Comparison of ENCODE assay signal across 12 cellular contexts in the genomic region with DNA sequence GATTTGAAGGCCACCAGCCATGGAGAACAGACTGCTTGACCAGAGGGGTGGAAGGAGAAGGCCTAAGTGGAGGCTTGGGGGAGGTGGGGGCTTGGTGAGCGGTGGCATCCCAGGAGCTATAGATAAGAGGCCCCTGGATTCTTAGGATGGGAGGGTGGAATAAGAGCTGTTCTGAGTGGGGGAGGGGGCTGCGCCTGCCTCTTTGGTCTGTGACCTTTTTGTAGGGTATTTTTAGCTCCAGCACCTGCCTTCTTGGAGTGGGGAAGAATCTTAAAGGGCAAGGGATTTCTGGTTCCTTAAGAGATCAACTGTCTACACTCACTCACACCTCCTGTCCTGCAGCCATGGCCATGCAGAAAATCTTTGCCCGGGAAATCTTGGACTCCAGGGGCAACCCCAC. TPM values are rescaled to one million over a fixed set of nuclear protein-coding genes. Genes with fewer than 3 reads are reported as not detected.
DNase-seq lines count a peak whose midpoint lies in the region; ATAC-seq, FAIRE-seq and TF ChIP-seq lines count a peak whose summit lies in the region.
"Had no signal": no experiment of that assay in that cellular context is flagged by ENCODE, and none has a peak within 500 bp of the region (broad histone marks: within the 10 kb centered on the region; RNA-seq: fewer than 3 reads in every experiment).

No MANE protein-coding gene starts in this region.

- H3K9me3 Mint-ChIP-seq in activated B cell treated with CpG ODN at 0.5 μM for 24 hours: no peaks in the 10 kb centered on the region

- POLR2A ChIA-PET in activated B cell treated with CpG ODN at 0.5 μM for 24 hours (lab: Charles Lee) (interaction anchor here (0.5 to 12.1 kb wide), 4 partner anchors 9 to 19 kb away, joined by 3 to 391 read pairs (median 55); partner anchors contain the start of genes GP1BA, RNF167, SLC25A11 and SPAG7), HepG2 (lab: Yijun Ruan, JAX) (interaction anchor here (0.7 to 10.0 kb wide), 8 partner anchors 8 to 155 kb away, joined by 3 to 273 read pairs (median 5); partner anchors contain the start of genes PSMB6, RNF167, SLC25A11 and SPAG7)

- peak overlapping the region in 9 of 10 donors; percentile 67 to 100 (median 98) for H3K4me3 ChIP-seq in heart right ventricle
- H3K4me3 ChIP-seq in HepG2 (replicated peaks in 1 of 3; ENCODE audit: insufficient read depth in 1 of 3, low read depth in 2 of 3, low read length in 3 of 3): peak overlapping the region; percentile 52 to 88 (median 86)
- no peak overlapping the region for H3K4me3 ChIP-seq in esophagus squamous epithelium

- in situ Hi-C loops in HepG2 (cut with HindIII; ENCODE audit: extremely low pct_ligation_motif_present, low pct_unique_long_range_greater_than_20kb): no loop called here

- peaks cover 2% of the 10 kb centered on the region for H3K27me3 Mint-ChIP-seq in activated B cell treated with CpG ODN at 0.5 μM for 24 hours

- H3K4me1 ChIP-seq in heart right ventricle (peaks cover 7 to 58% (median 27%) of the 10 kb centered on the region in 9 donors), HepG2 (ENCODE audit: insufficient read depth, low read length) (peaks cover 44% of the 10 kb centered on the region), foreskin keratinocyte (peaks cover 7% of the 10 kb centered on the region), esophagus squamous epithelium (peaks cover 11 to 46% (median 11%) of the 10 kb centered on the region in 3 donors)

- peak overlapping the region; percentile 84 for H3K9ac ChIP-seq in HepG2 (ENCODE audit: insufficient read depth, low read depth, low read length)

- H3K27ac ChIP-seq in heart right ventricle: peak overlapping the region; percentile 89 to 100 (median 99)
- peak overlapping the region; percentile 99 for H3K27ac ChIP-seq in HepG2 (ENCODE audit: extremely low read length, insufficient read depth, low read length)
- no peak overlapping the region for H3K27ac ChIP-seq in foreskin keratinocyte
- H3K27ac ChIP-seq in esophagus squamous epithelium: no peak overlapping the region

- ATAC-seq in heart right ventricle: peak in 2 of 8 donors; percentile 5 to 13
- no peak for ATAC-seq in left cardiac atrium
- no peak for ATAC-seq in activated B cell treated with CpG ODN at 0.5 μM for 24 hours (ENCODE audit: low read depth)
- ATAC-seq in HepG2: no peak
- ATAC-seq in foreskin keratinocyte: no peak
- ATAC-seq: sciatic nerve had no signal

- DNase-seq in heart right ventricle (no peak), left cardiac atrium (no peak), activated B cell treated with CpG ODN at 0.5 μM for 24 hours (no peak), HepG2 (ENCODE audit: low spot score) (no peak), foreskin keratinocyte (no peak), HK-2 (ENCODE audit: unreplicated experiment) (no peak), esophagus squamous epithelium (lab: John Stamatoyannopoulos, UW) (no peak)
- no peak for DNase-seq in stimulated activated naive CD4-positive, alpha-beta T cell (lab: John Stamatoyannopoulos, UW)
- DNase-seq: activated CD4-positive, alpha-beta T cell treated with anti-CD3 and anti-CD28 coated beads, Interleukin-2, amount 50 U/mL, for 48 hours; dermis blood vessel endothelial cell; NK-92 treated with Interleukin-12 subunit alpha and Interleukin-12 subunit beta, amount 100 ng/mL, for 24 hours had no signal

- TF ChIP-seq EP300 in HepG2 (IDR thresholded peaks at IDR 0.05; ENCODE audit: low read depth in 2 of 2, low read length in 2 of 2) (no peak), HepG2 (CRISPR knock-in tag; IDR thresholded peaks at IDR 0.05; ENCODE audit: borderline replicate concordance) (no peak)

- FAIRE-seq in HepG2 (lab: Jason Lieb, UNC): no peak

- TF ChIP-seq CTCF in heart right ventricle (IDR thresholded peaks at IDR 0.05) (no peak), activated B cell treated with CpG ODN at 0.5 μM for 24 hours (IDR thresholded peaks at IDR 0.05) (no peak), HepG2 (CRISPR knock-in tag; IDR thresholded peaks at IDR 0.05) (no peak), foreskin keratinocyte (conservative IDR thresholded peaks at IDR 0.05) (no peak), esophagus squamous epithelium (IDR thresholded peaks at IDR 0.05) (no peak)

- H4K20me1 ChIP-seq in HepG2 (ENCODE audit: insufficient read depth, low read length): peaks cover 11% of the 10 kb centered on the region

- no peak for TF ChIP-seq RAD21 in HepG2 (CRISPR knock-in tag; IDR thresholded peaks at IDR 0.05)

- peaks cover 0 to 10% (median 2%) of the 10 kb centered on the region in 9 donors for H3K36me3 ChIP-seq in heart right ventricle
- H3K36me3 ChIP-seq in HepG2 (replicated peaks in 1 of 2; ENCODE audit: control insufficient read depth in 1 of 2, insufficient read depth in 2 of 2, low read length in 2 of 2): peaks cover 2 to 11% of the 10 kb centered on the region in 2 experiments; a peak in 3 of 5 replicates
- peaks cover 0 to 9% (median 0%) of the 10 kb centered on the region in 3 donors for H3K36me3 ChIP-seq in esophagus squamous epithelium

- BruUV-seq in HepG2 (replicated peaks; lab: Mats Ljungman, UMichigan): no TSS peak

- H3K27ac Mint-ChIP-seq in activated B cell treated with CpG ODN at 0.5 μM for 24 hours: peak overlapping the region; percentile 86

- H3K27me3 ChIP-seq in heart right ventricle (no peaks in the 10 kb centered on the region), HepG2 (ENCODE audit: control insufficient read depth in 1 of 2, insufficient read depth in 2 of 2, low read length in 2 of 2) (no peaks in the 10 kb centered on the region; a peak in 1 of 5 replicates), foreskin keratinocyte (no peaks in the 10 kb centered on the region), esophagus squamous epithelium (no peaks in the 10 kb centered on the region)

- WGBS in heart right ventricle, 2 donors: 53 to 59% methylated on average over 3 of the region's 3 CpGs
- 10% methylated on average over 3 of the region's 3 CpGs for whole genome bisulfite sequencing in HepG2 (ENCODE audit: low lambda C conversion rate)
- 85 to 96% methylated on average over 2 to 3 of the region's 3 CpGs for WGBS in esophagus squamous epithelium, 2 donors

- TF ChIP-seq POLR2A in HepG2 (IDR thresholded peaks at IDR 0.05; ENCODE audit: insufficient read depth in 1 of 2, low read depth in 2 of 2, low read length in 2 of 2): no peak
- TF ChIP-seq POLR2A in esophagus squamous epithelium (IDR thresholded peaks at IDR 0.05): no peak

- H3K9me3 ChIP-seq in heart right ventricle (no peaks in the 10 kb centered on the region), HepG2 (ENCODE audit: low read length) (no peaks in the 10 kb centered on the region), esophagus squamous epithelium (no peaks in the 10 kb centered on the region)

- peaks cover 19% of the 10 kb centered on the region for H3K4me1 Mint-ChIP-seq in activated B cell treated with CpG ODN at 0.5 μM for 24 hours

- peak overlapping the region; percentile 93 for H3K4me2 ChIP-seq in HepG2 (ENCODE audit: low read depth, low read length)

- intact Hi-C loops in heart right ventricle (cut with DNase I): no loop called here
- intact Hi-C loops in left cardiac atrium (cut with DNase I): loop anchor here in 1 of 2 donors (2.0 kb wide), 1 partner anchor 15 kb away; the partner anchor contains the start of gene SPAG7
- intact Hi-C loops in activated B cell treated with CpG ODN at 0.5 μM for 24 hours (cut with micrococcal nuclease): no loop called here
- intact Hi-C loops in HepG2 (cut with micrococcal nuclease; ENCODE audit: unreplicated experiment): loop anchor here (5.0 kb wide), 1 partner anchor 44 kb away; no protein-coding TSS in a partner anchor
- intact Hi-C loops in esophagus squamous epithelium (cut with DNase I): no loop called here

- H2AFZ ChIP-seq in HepG2 (ENCODE audit: low read length): no peak overlapping the region

- H3K36me3 Mint-ChIP-seq in activated B cell treated with CpG ODN at 0.5 μM for 24 hours (ENCODE audit: low read depth): peaks cover 13% of the 10 kb centered on the region

- H3K4me3 Mint-ChIP-seq in activated B cell treated with CpG ODN at 0.5 μM for 24 hours: no peak overlapping the region

- H3K79me2 ChIP-seq in HepG2 (ENCODE audit: insufficient read depth, low read length): peaks cover 28% of the 10 kb centered on the region

- CTCF ChIA-PET in activated B cell treated with CpG ODN at 0.5 μM for 24 hours (lab: Charles Lee) (interaction anchor here (1.0 to 2.0 kb wide), 4 partner anchors 29 to 385 kb away, joined by 3 to 6 read pairs (median 3); partner anchors contain the start of gene CAMTA2), HepG2 (lab: Yijun Ruan, JAX; ENCODE audit: low intra/inter-chr PET ratio, low total read pairs) (no interaction called here)

RNA-seq across cellular contexts. Expression of gene ENO3, which starts 0.6 kb away (rescaled TPM):
- total RNA-seq in heart right ventricle: 1,000 to 10,000 TPM in 2 of 10 donors, 100 to 1,000 TPM in 8; 609 to 1,418 (median 746) TPM
- 1,000 to 10,000 TPM in 1 of 2 donors, 100 to 1,000 TPM in 1; 143 to 1,668 TPM for polyA plus RNA-seq in heart right ventricle
- total RNA-seq in left cardiac atrium: 100 to 1,000 TPM; 149 to 228 TPM
- 26.3 and 29.5 TPM in 2 replicates for total RNA-seq in activated B cell treated with CpG ODN at 0.5 μM for 24 hours
- 59.8 and 68.2 TPM in 2 replicates for total RNA-seq in HepG2 (2016; rRNA removed; fragmentation: Illumina TruSeq; extraction: Trizol)
- total RNA-seq in HepG2 (2016; cell fraction: cytosol; rRNA removed; fragmentation: Illumina TruSeq; extraction: Trizol; ENCODE audit: low read depth): 28.3 and 29.6 TPM in 2 replicates
- total RNA-seq in HepG2 (2016; cell fraction: insoluble cytoplasmic fraction; rRNA removed; fragmentation: Illumina TruSeq; extraction: Trizol): 63.3 and 64.1 TPM in 2 replicates
- 24.9 and 26.4 TPM in 2 replicates for total RNA-seq in HepG2 (2016; cell fraction: membrane; rRNA removed; fragmentation: Illumina TruSeq; extraction: Trizol)
- total RNA-seq in HepG2 (2016; cell fraction: nucleus; rRNA removed; fragmentation: Illumina TruSeq; extraction: Trizol): 60.8 and 62.5 TPM in 2 replicates
- polyA plus RNA-seq in HepG2 (2011; rRNA removed): 51.9 and 69.8 TPM in 2 replicates
- polyA plus RNA-seq in HepG2 (2011; cell fraction: cytosol; rRNA removed): 25.2 and 41.5 TPM in 2 replicates
- polyA plus RNA-seq in HepG2 (2011; cell fraction: nucleus; rRNA removed): 315 and 418 TPM in 2 replicates
- polyA plus RNA-seq in HepG2 (2012): 30.6 and 32.9 TPM in 2 replicates
- polyA plus RNA-seq in HepG2 (2016; cell fraction: cytosol; fragmentation: Illumina TruSeq; extraction: Trizol; ENCODE audit: low read depth): 29.4 and 30.6 TPM in 2 replicates
- 80.8 and 89.8 TPM in 2 replicates for polyA plus RNA-seq in HepG2 (2016; cell fraction: insoluble cytoplasmic fraction; fragmentation: Illumina TruSeq; extraction: Trizol; ENCODE audit: low read depth)
- 21.3 and 21.5 TPM in 2 replicates for polyA plus RNA-seq in HepG2 (2016; cell fraction: membrane; fragmentation: Illumina TruSeq; extraction: Trizol; ENCODE audit: low read depth)
- polyA plus RNA-seq in HepG2 (2016; cell fraction: nucleus; fragmentation: Illumina TruSeq; extraction: Trizol; ENCODE audit: insufficient read depth, low read depth): 236 and 244 TPM in 2 replicates
- polyA minus RNA-seq in HepG2 (2011; rRNA and poly(A)+ RNA removed; ENCODE audit: low replicate concordance): 27.3 and 88.8 TPM in 2 replicates
- 6.0 and 7.5 TPM in 2 replicates for polyA minus RNA-seq in HepG2 (2011; cell fraction: cytosol; rRNA and poly(A)+ RNA removed)
- 27.0 and 31.7 TPM in 2 replicates for polyA minus RNA-seq in HepG2 (2011; cell fraction: nucleus; rRNA and poly(A)+ RNA removed)
- total RNA-seq in foreskin keratinocyte: 1.8 and 2.0 TPM in 2 replicates
- polyA plus RNA-seq in foreskin keratinocyte: 2.7 and 3.2 TPM in 2 replicates
- 1 to 10 TPM in 2 of 4 donors, under 1 TPM in 1, not detected in 1; 0.31 to 3.6 (median 1.5) TPM for total RNA-seq in esophagus squamous epithelium

RNA-seq across cellular contexts. Expression of gene PFN1, which starts 3.2 kb away (rescaled TPM):
- total RNA-seq in heart right ventricle (100 to 1,000 TPM; 144 to 376 (median 160) TPM), left cardiac atrium (100 to 1,000 TPM; 254 to 303 TPM), activated B cell treated with CpG ODN at 0.5 μM for 24 hours (1,071 and 1,072 TPM in 2 replicates), HepG2 (2016; rRNA removed; fragmentation: Illumina TruSeq; extraction: Trizol) (494 and 520 TPM in 2 replicates), foreskin keratinocyte (1,745 and 1,771 TPM in 2 replicates), esophagus squamous epithelium (100 to 1,000 TPM; 520 to 970 (median 715) TPM)
- polyA plus RNA-seq in heart right ventricle (100 to 1,000 TPM; 170 to 830 TPM), HepG2 (2011; rRNA removed) (589 and 613 TPM in 2 replicates), foreskin keratinocyte (3,025 and 3,144 TPM in 2 replicates)
- 274 and 364 TPM in 2 replicates for total RNA-seq in HepG2 (2016; cell fraction: cytosol; rRNA removed; fragmentation: Illumina TruSeq; extraction: Trizol; ENCODE audit: low read depth)
- 482 and 502 TPM in 2 replicates for total RNA-seq in HepG2 (2016; cell fraction: insoluble cytoplasmic fraction; rRNA removed; fragmentation: Illumina TruSeq; extraction: Trizol)
- 274 and 390 TPM in 2 replicates for total RNA-seq in HepG2 (2016; cell fraction: membrane; rRNA removed; fragmentation: Illumina TruSeq; extraction: Trizol)
- 166 and 182 TPM in 2 replicates for total RNA-seq in HepG2 (2016; cell fraction: nucleus; rRNA removed; fragmentation: Illumina TruSeq; extraction: Trizol)
- 590 and 702 TPM in 2 replicates for polyA plus RNA-seq in HepG2 (2011; cell fraction: cytosol; rRNA removed)
- polyA plus RNA-seq in HepG2 (2011; cell fraction: nucleus; rRNA removed): 303 and 324 TPM in 2 replicates
- polyA plus RNA-seq in HepG2 (2012): 507 and 533 TPM in 2 replicates
- 515 and 664 TPM in 2 replicates for polyA plus RNA-seq in HepG2 (2016; cell fraction: cytosol; fragmentation: Illumina TruSeq; extraction: Trizol; ENCODE audit: low read depth)
- polyA plus RNA-seq in HepG2 (2016; cell fraction: insoluble cytoplasmic fraction; fragmentation: Illumina TruSeq; extraction: Trizol; ENCODE audit: low read depth): 954 and 1,000 TPM in 2 replicates
- polyA plus RNA-seq in HepG2 (2016; cell fraction: membrane; fragmentation: Illumina TruSeq; extraction: Trizol; ENCODE audit: low read depth): 494 and 571 TPM in 2 replicates
- 485 and 521 TPM in 2 replicates for polyA plus RNA-seq in HepG2 (2016; cell fraction: nucleus; fragmentation: Illumina TruSeq; extraction: Trizol; ENCODE audit: insufficient read depth, low read depth)
- 456 and 623 TPM in 2 replicates for polyA minus RNA-seq in HepG2 (2011; rRNA and poly(A)+ RNA removed; ENCODE audit: low replicate concordance)
- polyA minus RNA-seq in HepG2 (2011; cell fraction: cytosol; rRNA and poly(A)+ RNA removed): 408 and 605 TPM in 2 replicates
- polyA minus RNA-seq in HepG2 (2011; cell fraction: nucleus; rRNA and poly(A)+ RNA removed): 126 and 127 TPM in 2 replicates

RNA-seq across cellular contexts. Expression of gene RNF167, which starts 11.4 kb away (rescaled TPM):
- 100 to 1,000 TPM in 1 of 10 donors, 10 to 100 TPM in 9; 65.0 to 104 (median 80.9) TPM for total RNA-seq in heart right ventricle
- 100 to 1,000 TPM; 132 to 202 TPM for polyA plus RNA-seq in heart right ventricle
- 10 to 100 TPM; 76.2 to 95.6 TPM for total RNA-seq in left cardiac atrium
- total RNA-seq in activated B cell treated with CpG ODN at 0.5 μM for 24 hours: 93.3 and 108 TPM in 2 replicates
- total RNA-seq in HepG2 (2016; rRNA removed; fragmentation: Illumina TruSeq; extraction: Trizol): 35.7 and 44.1 TPM in 2 replicates
- 16.6 and 21.0 TPM in 2 replicates for total RNA-seq in HepG2 (2016; cell fraction: cytosol; rRNA removed; fragmentation: Illumina TruSeq; extraction: Trizol; ENCODE audit: low read depth)
- 35.1 and 40.1 TPM in 2 replicates for total RNA-seq in HepG2 (2016; cell fraction: insoluble cytoplasmic fraction; rRNA removed; fragmentation: Illumina TruSeq; extraction: Trizol)
- 55.7 and 57.0 TPM in 2 replicates for total RNA-seq in HepG2 (2016; cell fraction: membrane; rRNA removed; fragmentation: Illumina TruSeq; extraction: Trizol)
- 35.7 and 36.1 TPM in 2 replicates for total RNA-seq in HepG2 (2016; cell fraction: nucleus; rRNA removed; fragmentation: Illumina TruSeq; extraction: Trizol)
- 45.4 and 49.9 TPM in 2 replicates for polyA plus RNA-seq in HepG2 (2011; rRNA removed)
- polyA plus RNA-seq in HepG2 (2011; cell fraction: cytosol; rRNA removed): 56.8 and 59.9 TPM in 2 replicates
- polyA plus RNA-seq in HepG2 (2011; cell fraction: nucleus; rRNA removed): 75.7 and 85.0 TPM in 2 replicates
- 54.2 and 62.3 TPM in 2 replicates for polyA plus RNA-seq in HepG2 (2012)
- 28.1 and 30.9 TPM in 2 replicates for polyA plus RNA-seq in HepG2 (2016; cell fraction: cytosol; fragmentation: Illumina TruSeq; extraction: Trizol; ENCODE audit: low read depth)
- 58.7 and 75.7 TPM in 2 replicates for polyA plus RNA-seq in HepG2 (2016; cell fraction: insoluble cytoplasmic fraction; fragmentation: Illumina TruSeq; extraction: Trizol; ENCODE audit: low read depth)
- polyA plus RNA-seq in HepG2 (2016; cell fraction: membrane; fragmentation: Illumina TruSeq; extraction: Trizol; ENCODE audit: low read depth): 80.2 and 86.8 TPM in 2 replicates
- 94.6 and 94.8 TPM in 2 replicates for polyA plus RNA-seq in HepG2 (2016; cell fraction: nucleus; fragmentation: Illumina TruSeq; extraction: Trizol; ENCODE audit: insufficient read depth, low read depth)
- polyA minus RNA-seq in HepG2 (2011; rRNA and poly(A)+ RNA removed; ENCODE audit: low replicate concordance): 83.4 and 279 TPM in 2 replicates
- 40.3 and 46.3 TPM in 2 replicates for polyA minus RNA-seq in HepG2 (2011; cell fraction: cytosol; rRNA and poly(A)+ RNA removed)
- 27.2 and 33.9 TPM in 2 replicates for polyA minus RNA-seq in HepG2 (2011; cell fraction: nucleus; rRNA and poly(A)+ RNA removed)
- 118 and 119 TPM in 2 replicates for total RNA-seq in foreskin keratinocyte
- 162 and 167 TPM in 2 replicates for polyA plus RNA-seq in foreskin keratinocyte
- 10 to 100 TPM; 42.3 to 57.4 (median 54.2) TPM for total RNA-seq in esophagus squamous epithelium

RNA-seq across cellular contexts. Expression of gene SLC25A11, which starts 11.6 kb away (rescaled TPM):
- 100 to 1,000 TPM; 181 to 312 (median 242) TPM for total RNA-seq in heart right ventricle
- 100 to 1,000 TPM; 126 to 127 TPM for polyA plus RNA-seq in heart right ventricle
- total RNA-seq in left cardiac atrium: 100 to 1,000 TPM; 166 to 175 TPM
- total RNA-seq in activated B cell treated with CpG ODN at 0.5 μM for 24 hours: 35.3 and 35.8 TPM in 2 replicates
- 47.2 and 47.9 TPM in 2 replicates for total RNA-seq in HepG2 (2016; rRNA removed; fragmentation: Illumina TruSeq; extraction: Trizol)
- 22.1 and 25.5 TPM in 2 replicates for total RNA-seq in HepG2 (2016; cell fraction: cytosol; rRNA removed; fragmentation: Illumina TruSeq; extraction: Trizol; ENCODE audit: low read depth)
- total RNA-seq in HepG2 (2016; cell fraction: insoluble cytoplasmic fraction; rRNA removed; fragmentation: Illumina TruSeq; extraction: Trizol): 40.6 and 48.7 TPM in 2 replicates
- total RNA-seq in HepG2 (2016; cell fraction: membrane; rRNA removed; fragmentation: Illumina TruSeq; extraction: Trizol): 28.0 and 32.2 TPM in 2 replicates
- 21.3 and 23.1 TPM in 2 replicates for total RNA-seq in HepG2 (2016; cell fraction: nucleus; rRNA removed; fragmentation: Illumina TruSeq; extraction: Trizol)
- 35.0 and 35.4 TPM in 2 replicates for polyA plus RNA-seq in HepG2 (2011; rRNA removed)
- polyA plus RNA-seq in HepG2 (2011; cell fraction: cytosol; rRNA removed): 31.3 and 45.3 TPM in 2 replicates
- 41.0 and 42.8 TPM in 2 replicates for polyA plus RNA-seq in HepG2 (2011; cell fraction: nucleus; rRNA removed)
- polyA plus RNA-seq in HepG2 (2012): 19.7 and 27.6 TPM in 2 replicates
- 21.7 and 29.8 TPM in 2 replicates for polyA plus RNA-seq in HepG2 (2016; cell fraction: cytosol; fragmentation: Illumina TruSeq; extraction: Trizol; ENCODE audit: low read depth)
- 44.9 and 50.2 TPM in 2 replicates for polyA plus RNA-seq in HepG2 (2016; cell fraction: insoluble cytoplasmic fraction; fragmentation: Illumina TruSeq; extraction: Trizol; ENCODE audit: low read depth)
- polyA plus RNA-seq in HepG2 (2016; cell fraction: membrane; fragmentation: Illumina TruSeq; extraction: Trizol; ENCODE audit: low read depth): 22.8 and 26.7 TPM in 2 replicates
- polyA plus RNA-seq in HepG2 (2016; cell fraction: nucleus; fragmentation: Illumina TruSeq; extraction: Trizol; ENCODE audit: insufficient read depth, low read depth): 36.1 and 36.6 TPM in 2 replicates
- polyA minus RNA-seq in HepG2 (2011; rRNA and poly(A)+ RNA removed; ENCODE audit: low replicate concordance): 77.5 and 91.1 TPM in 2 replicates
- polyA minus RNA-seq in HepG2 (2011; cell fraction: cytosol; rRNA and poly(A)+ RNA removed): 17.0 and 18.5 TPM in 2 replicates
- 20.0 and 27.3 TPM in 2 replicates for polyA minus RNA-seq in HepG2 (2011; cell fraction: nucleus; rRNA and poly(A)+ RNA removed)
- 52.6 and 60.2 TPM in 2 replicates for total RNA-seq in foreskin keratinocyte
- 76.9 and 83.6 TPM in 2 replicates for polyA plus RNA-seq in foreskin keratinocyte
- 10 to 100 TPM; 29.3 to 54.2 (median 42.2) TPM for total RNA-seq in esophagus squamous epithelium

RNA-seq across cellular contexts. Expression of gene SPAG7, which starts 16.1 kb away (rescaled TPM):
- 100 to 1,000 TPM in 9 of 10 donors, 10 to 100 TPM in 1; 95.5 to 189 (median 135) TPM for total RNA-seq in heart right ventricle
- polyA plus RNA-seq in heart right ventricle: 100 to 1,000 TPM; 134 to 157 TPM
- 100 to 1,000 TPM; 113 to 128 TPM for total RNA-seq in left cardiac atrium
- total RNA-seq in activated B cell treated with CpG ODN at 0.5 μM for 24 hours: 63.8 and 64.2 TPM in 2 replicates
- total RNA-seq in HepG2 (2016; rRNA removed; fragmentation: Illumina TruSeq; extraction: Trizol): 59.0 and 74.8 TPM in 2 replicates
- 15.5 and 15.8 TPM in 2 replicates for total RNA-seq in HepG2 (2016; cell fraction: cytosol; rRNA removed; fragmentation: Illumina TruSeq; extraction: Trizol; ENCODE audit: low read depth)
- 57.5 and 79.4 TPM in 2 replicates for total RNA-seq in HepG2 (2016; cell fraction: insoluble cytoplasmic fraction; rRNA removed; fragmentation: Illumina TruSeq; extraction: Trizol)
- total RNA-seq in HepG2 (2016; cell fraction: membrane; rRNA removed; fragmentation: Illumina TruSeq; extraction: Trizol): 24.4 and 25.5 TPM in 2 replicates
- total RNA-seq in HepG2 (2016; cell fraction: nucleus; rRNA removed; fragmentation: Illumina TruSeq; extraction: Trizol): 29.6 and 30.0 TPM in 2 replicates
- polyA plus RNA-seq in HepG2 (2011; rRNA removed): 46.6 and 51.0 TPM in 2 replicates
- polyA plus RNA-seq in HepG2 (2011; cell fraction: cytosol; rRNA removed): 42.5 and 54.3 TPM in 2 replicates
- 48.9 and 55.1 TPM in 2 replicates for polyA plus RNA-seq in HepG2 (2011; cell fraction: nucleus; rRNA removed)
- 46.7 and 52.1 TPM in 2 replicates for polyA plus RNA-seq in HepG2 (2012)
- 18.4 and 18.9 TPM in 2 replicates for polyA plus RNA-seq in HepG2 (2016; cell fraction: cytosol; fragmentation: Illumina TruSeq; extraction: Trizol; ENCODE audit: low read depth)
- 103 and 105 TPM in 2 replicates for polyA plus RNA-seq in HepG2 (2016; cell fraction: insoluble cytoplasmic fraction; fragmentation: Illumina TruSeq; extraction: Trizol; ENCODE audit: low read depth)
- polyA plus RNA-seq in HepG2 (2016; cell fraction: membrane; fragmentation: Illumina TruSeq; extraction: Trizol; ENCODE audit: low read depth): 24.3 and 25.8 TPM in 2 replicates
- polyA plus RNA-seq in HepG2 (2016; cell fraction: nucleus; fragmentation: Illumina TruSeq; extraction: Trizol; ENCODE audit: insufficient read depth, low read depth): 73.4 and 75.2 TPM in 2 replicates
- polyA minus RNA-seq in HepG2 (2011; rRNA and poly(A)+ RNA removed; ENCODE audit: low replicate concordance): 13.7 and 25.4 TPM in 2 replicates
- 15.3 and 21.8 TPM in 2 replicates for polyA minus RNA-seq in HepG2 (2011; cell fraction: cytosol; rRNA and poly(A)+ RNA removed)
- polyA minus RNA-seq in HepG2 (2011; cell fraction: nucleus; rRNA and poly(A)+ RNA removed): 19.0 and 27.0 TPM in 2 replicates
- total RNA-seq in foreskin keratinocyte: 74.4 and 85.3 TPM in 2 replicates
- 103 and 113 TPM in 2 replicates for polyA plus RNA-seq in foreskin keratinocyte
- total RNA-seq in esophagus squamous epithelium: 10 to 100 TPM; 34.5 to 48.8 (median 39.5) TPM

Comparison
In these comparisons a context has a peak if more than half of its experiments do, and no peak if none do; other contexts are left out.
1. H3K27ac ChIP-seq: peak in heart right ventricle (10 of 10) and HepG2 (single experiment); none in foreskin keratinocyte (single experiment) and esophagus squamous epithelium (0 of 4).
2. H3K4me3 ChIP-seq: peak in heart right ventricle (9 of 10) and HepG2 (3 of 3); none in esophagus squamous epithelium (0 of 4).